In the genomic region with DNA sequence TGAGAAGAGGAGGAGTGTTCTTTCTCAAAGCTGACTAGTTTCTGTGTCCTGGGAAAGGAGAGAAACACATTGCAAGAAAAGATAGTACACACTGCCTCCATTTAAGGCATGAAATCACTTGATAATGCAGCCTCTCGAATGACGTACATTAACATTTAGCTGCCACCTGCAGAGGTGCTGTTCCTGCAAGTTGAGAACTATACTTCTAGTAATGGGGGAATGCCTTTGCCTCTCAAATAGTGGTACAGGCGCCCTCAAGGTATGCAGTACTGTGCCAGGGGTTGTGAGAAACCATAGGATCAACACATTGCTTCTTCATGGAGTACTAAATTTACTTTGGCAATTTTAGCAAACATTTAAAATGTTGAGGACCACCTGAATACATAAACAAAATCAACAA, we compare ENCODE assay signal across 1 cellular context.
TF ChIP-seq lines count a peak whose summit lies in the region.

No MANE protein-coding gene starts in this region.

TF ChIP-seq in GM23338, 12 proteins besides CTCF, POLR2A, EP300 and RAD21 (continued from another document):
- no peak for TF ChIP-seq EZH2phosphoT487 (IDR thresholded peaks at IDR 0.05; ENCODE audit: unreplicated experiment)
- no peak for TF ChIP-seq JUNB (IDR thresholded peaks at IDR 0.05; ENCODE audit: unreplicated experiment)
